Comparison of ENCODE assay signal across 20 cellular contexts in the genomic region with DNA sequence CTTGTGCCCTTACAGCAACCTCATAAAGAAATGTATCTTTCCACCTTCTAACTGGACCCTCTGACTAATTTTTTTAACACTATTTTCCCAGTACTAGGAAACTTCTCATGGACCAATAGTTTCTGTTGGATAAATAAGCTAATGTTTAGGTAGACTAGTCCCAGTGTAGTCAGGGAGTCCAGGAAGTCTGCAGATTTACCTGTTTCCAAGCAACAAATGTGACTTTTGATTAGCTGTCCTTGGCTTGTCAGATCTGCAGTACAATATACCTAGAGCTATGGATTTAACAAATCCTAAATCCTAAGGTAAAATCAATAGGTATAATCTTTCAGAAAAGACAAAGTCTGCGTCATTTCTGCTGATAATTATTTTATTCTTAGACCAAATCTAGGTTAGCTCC. TPM values are rescaled to one million over a fixed set of nuclear protein-coding genes. Genes with fewer than 3 reads are reported as not detected.
DNase-seq lines count a peak whose midpoint lies in the region; ATAC-seq, FAIRE-seq and TF ChIP-seq lines count a peak whose summit lies in the region.
"Had no signal": no experiment of that assay in that cellular context is flagged by ENCODE, and none has a peak within 500 bp of the region (broad histone marks: within the 10 kb centered on the region; RNA-seq: fewer than 3 reads in every experiment).

No MANE protein-coding gene starts in this region.

- TF ChIP-seq POLR2A in body of pancreas (IDR thresholded peaks at IDR 0.05) = no peak

- DNase-seq in DMS153 (lab: John Stamatoyannopoulos, UW) = peak; percentile 18
- no peak for DNase-seq in DMS153 treated with DMSO at 0.1 percent for 48 hours (lab: John Stamatoyannopoulos, UW; ENCODE audit: unreplicated experiment)
- peak; percentile 45 for DNase-seq in DMS53 treated with DMSO at 0.1 percent for 48 hours (lab: John Stamatoyannopoulos, UW; ENCODE audit: unreplicated experiment)
- peak in 1 of 4 donors; percentile 30 for DNase-seq in body of pancreas
- DNase-seq in pancreas = peak in 1 of 6 donors; percentile 15
- no peak for DNase-seq in effector CD4-positive, alpha-beta T cell
- no peak for DNase-seq in NOMO-1 treated with dmso at 0.1 percent for 144 hours (lab: John Stamatoyannopoulos, UW; ENCODE audit: unreplicated experiment)
- DNase-seq in globus pallidus (ENCODE audit: low spot score) = no peak
- DNase-seq: Caco-2; CD8-positive, alpha-beta memory T cell; DND-41; GDM1; HCEC 1CT; HFFc6 had no signal

- no peak for FAIRE-seq in pancreas (lab: Jason Lieb, UNC)
- FAIRE-seq: GM12892, GM19239, HepG2, HTR-8/SVneo had no signal

- intact Hi-C loops in body of pancreas (cut with DNase I) = no loop called here
- intact Hi-C loops in pancreas (cut with DNase I) = no loop called here

- H3K4me1 ChIP-seq in body of pancreas (peaks cover 16% of the 10 kb centered on the region), pancreas (peaks cover 0 to 15% (median 11%) of the 10 kb centered on the region in 3 donors)
- H3K4me1 ChIP-seq: BLaER1, Caco-2 had no signal

- H3K27ac ChIP-seq in body of pancreas (peak overlapping the region in 2 of 4 donors; percentile 8 to 32), pancreas (no peak overlapping the region)
- H3K27ac ChIP-seq: 22Rv1, BLaER1 had no signal

- H3K27me3 ChIP-seq in body of pancreas (no peaks in the 10 kb centered on the region), pancreas (no peaks in the 10 kb centered on the region)
- H3K27me3 ChIP-seq: BLaER1 had no signal

- WGBS in body of pancreas, 2 donors = 26 to 34% methylated on average over 1 of the region's 1 CpG
- WGBS in pancreas, 2 donors = 18 to 22% methylated on average over 1 of the region's 1 CpG

- H3K9me3 ChIP-seq in body of pancreas (no peaks in the 10 kb centered on the region), pancreas (no peaks in the 10 kb centered on the region)
- H3K9me3 ChIP-seq: BLaER1, Caco-2 had no signal

- H3K36me3 ChIP-seq in body of pancreas (replicated peaks in 1 of 2; ENCODE audit: insufficient read depth in 1 of 2, low read depth in 2 of 2) = no peaks in the 10 kb centered on the region
- no peaks in the 10 kb centered on the region for H3K36me3 ChIP-seq in pancreas
- H3K36me3 ChIP-seq: BLaER1 had no signal

- H3K4me3 ChIP-seq in body of pancreas (no peak overlapping the region), pancreas (no peak overlapping the region)
- H3K4me3 ChIP-seq: BLaER1 had no signal

- TF ChIP-seq CTCF in body of pancreas (IDR thresholded peaks at IDR 0.05) = no peak
- TF ChIP-seq CTCF in pancreas (IDR thresholded peaks at IDR 0.05) = no peak

- peak; percentile 75 for ATAC-seq in body of pancreas
- peak; percentile 74 to 81 (median 76) for ATAC-seq in pancreas
- ATAC-seq: HepG2 had no signal

RNA-seq across cellular contexts. Expression of a gene that starts 55.7 kb away (rescaled TPM):
- total RNA-seq in body of pancreas = 10 to 100 TPM; 18.1 to 30.9 TPM
- 10 to 100 TPM in 2 of 6 donors, 1 to 10 TPM in 4; 8.2 to 10.2 (median 9.3) TPM for total RNA-seq in pancreas
- 10 to 100 TPM in 1 of 2 donors, 1 to 10 TPM in 1; 8.5 to 31.5 TPM for polyA plus RNA-seq in pancreas

Comparison
In these comparisons a context has a peak if more than half of its experiments do, and no peak if none do; other contexts are left out.
1. DNase-seq: peak in DMS153 (single experiment) and DMS53 treated with DMSO at 0.1 percent for 48 hours (single experiment); none in DMS153 treated with DMSO at 0.1 percent for 48 hours (single experiment), effector CD4-positive, alpha-beta T cell (single experiment), NOMO-1 treated with dmso at 0.1 percent for 144 hours (single experiment) and globus pallidus (single experiment).